ENCODE assay signal across 22 cellular contexts in the genomic region with DNA sequence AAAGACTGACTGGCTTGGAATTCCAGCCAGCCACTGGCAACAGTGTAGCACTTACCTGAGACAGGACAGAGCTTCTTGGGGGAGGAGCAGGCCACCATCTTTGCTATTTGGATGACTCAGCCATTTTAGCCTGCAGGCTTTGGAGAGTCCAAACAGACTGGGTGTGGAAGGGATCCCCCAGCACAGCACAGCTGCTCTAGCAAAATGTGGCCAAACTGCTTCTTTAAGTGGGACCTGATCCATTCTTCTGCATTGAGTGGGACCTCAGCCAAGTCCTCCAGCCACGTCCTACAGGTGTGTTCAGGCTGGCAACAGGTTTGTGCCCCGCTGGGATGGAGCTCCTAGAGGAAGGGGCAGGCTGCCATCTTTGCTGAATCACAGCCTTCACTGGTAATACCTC.
DNase-seq lines count a peak whose midpoint lies in the region; ATAC-seq, FAIRE-seq and TF ChIP-seq lines count a peak whose summit lies in the region.
"Had no signal": no experiment of that assay in that cellular context is flagged by ENCODE, and none has a peak within 500 bp of the region (broad histone marks: within the 10 kb centered on the region; RNA-seq: fewer than 3 reads in every experiment).

No MANE protein-coding gene starts in this region.

- CTCF ChIA-PET in MCF 10A (lab: Yijun Ruan, JAX): interaction anchor here (1.0 to 1.3 kb wide), 4 partner anchors 12 to 67 kb away, joined by 4 read pairs; no protein-coding TSS in a partner anchor
- CTCF ChIA-PET in K562 (lab: Yijun Ruan, JAX; ENCODE audit: low intra/inter-chr PET ratio): no interaction called here

- peaks cover 53% of the 10 kb centered on the region for H3K36me3 Mint-ChIP-seq in MCF 10A (ENCODE audit: insufficient read depth, unreplicated experiment)

- no TSS peak for BruUV-seq in MCF 10A (replicated peaks; lab: Mats Ljungman, UMichigan)
- no TSS peak for BruUV-seq in K562 (replicated peaks; lab: Mats Ljungman, UMichigan)

- intact Hi-C loops in MCF 10A (cut with micrococcal nuclease) (loop anchor here (10.0 kb wide), 1 partner anchor 64 kb away; no protein-coding TSS in a partner anchor), breast epithelium (cut with DNase I; ENCODE audit: low total_unique reads) (no loop called here), K562 (cut with micrococcal nuclease) (no loop called here)

- peaks cover 47% of the 10 kb centered on the region for H3K9me3 Mint-ChIP-seq in MCF 10A (ENCODE audit: unreplicated experiment)

- peak; percentile 21 for DNase-seq in MCF 10A (ENCODE audit: unreplicated experiment)
- DNase-seq in breast epithelium (ENCODE audit: low spot score in 2 of 2): no peak
- peak in 1 of 4 experiments; percentile 2 for DNase-seq in K562 (ENCODE audit: extremely low read depth in 1 of 4, low spot score in 3 of 4)
- DNase-seq in keratinocyte (ENCODE audit: low read depth, low spot score): peak; percentile 36
- no peak for DNase-seq in NOMO-1 treated with dmso at 0.1 percent for 144 hours (lab: John Stamatoyannopoulos, UW; ENCODE audit: unreplicated experiment)
- DNase-seq in effector CD8-positive, alpha-beta T cell (lab: John Stamatoyannopoulos, UW): no peak
- no peak for DNase-seq in NCI-H510A treated with DMSO at 0.1 percent for 48 hours (lab: John Stamatoyannopoulos, UW)
- DNase-seq: CD8-positive, alpha-beta T cell; DMS79 treated with DMSO at 0.1 percent for 48 hours; GF-D8; GM23248; Karpas-422; NCI-H1417 treated with DMSO at 0.1 percent for 48 hours; NCI-H1930; NCI-H2171 treated with DMSO at 0.1 percent for 48 hours; SHP77 treated with DMSO at 0.1 percent for 48 hours had no signal

- no peak overlapping the region for H3K27ac Mint-ChIP-seq in MCF 10A (ENCODE audit: low read depth, unreplicated experiment)
- H3K27ac Mint-ChIP-seq: CD8-positive, alpha-beta T cell had no signal

- 70% methylated on average over 2 of the region's 2 CpGs for WGBS in K562 (ENCODE audit: insufficient coverage, low coverage, missing lambda C conversion rate)

- FAIRE-seq in K562 (lab: Jason Lieb, UNC) (no peak), keratinocyte (lab: Jason Lieb, UNC) (peak; percentile 76)
- FAIRE-seq: GM12891 had no signal

- no peak overlapping the region for H3K4me3 ChIP-seq in breast epithelium
- no peak overlapping the region for H3K4me3 ChIP-seq in K562
- no peak overlapping the region for H3K4me3 ChIP-seq in keratinocyte (ENCODE audit: control insufficient read depth in 2 of 3, extremely low read depth in 1 of 3, insufficient read depth in 2 of 3, low read depth in 1 of 3, low read length in 3 of 3)
- H3K4me3 ChIP-seq: BLaER1, GM23248 had no signal

- no peaks in the 10 kb centered on the region for H3K4me1 ChIP-seq in breast epithelium
- H3K4me1 ChIP-seq in K562 (replicated peaks in 1 of 2; ENCODE audit: control insufficient read depth in 2 of 2, insufficient read depth in 2 of 2, low read length in 2 of 2): no peaks in the 10 kb centered on the region; a peak in 1 of 5 replicates
- no peaks in the 10 kb centered on the region for H3K4me1 ChIP-seq in keratinocyte (ENCODE audit: control insufficient read depth, extremely low read depth, insufficient read depth, low read length)
- H3K4me1 ChIP-seq: BLaER1 had no signal

- no peak for TF ChIP-seq RAD21 in K562 (CRISPR knock-in tag; conservative IDR thresholded peaks at IDR 0.05 in 1 of 2, IDR thresholded peaks at IDR 0.05 in 1 of 2)

- TF ChIP-seq EP300 in K562 (IDR thresholded peaks at IDR 0.05; ENCODE audit: low read length): no peak

- POLR2A ChIA-PET in MCF 10A (lab: Yijun Ruan, JAX): interaction anchor here (0.7 to 1.8 kb wide), 6 partner anchors 17 to 137 kb away, joined by 3 to 5 read pairs (median 3); no protein-coding TSS in a partner anchor
- POLR2A ChIA-PET in K562 (lab: Yijun Ruan, JAX): interaction anchor here (0.6 kb wide), 1 partner anchor 148 kb away, joined by 3 read pairs; no protein-coding TSS in a partner anchor

- no peak overlapping the region for H3K4me2 ChIP-seq in K562 (ENCODE audit: insufficient read depth, low read length)
- no peak overlapping the region for H3K4me2 ChIP-seq in keratinocyte (ENCODE audit: control insufficient read depth, extremely low read depth, insufficient read depth, low read depth, low read length)
- H3K4me2 ChIP-seq: BLaER1 had no signal

- H4K20me1 ChIP-seq in K562 (replicated peaks; ENCODE audit: control insufficient read depth, insufficient read depth, low read length) (no peaks in the 10 kb centered on the region), keratinocyte (ENCODE audit: control insufficient read depth, extremely low read depth, insufficient read depth, low read length) (no peaks in the 10 kb centered on the region)
- H4K20me1 ChIP-seq: BLaER1 had no signal

- ATAC-seq in K562 (peak; percentile 63; the same call in 1 of the 3 replicates), HG03039 (IDR thresholded peaks at IDR 0.05; ENCODE audit: unreplicated experiment) (no peak)
- ATAC-seq: CD8-positive, alpha-beta T cell; HCT116; Panc1; SK-N-SH treated with all-trans-retinoic acid at 6 μM for 48 hours had no signal

- H3K9me1 ChIP-seq in K562 (ENCODE audit: control insufficient read depth, insufficient read depth, low read length) (no peaks in the 10 kb centered on the region), keratinocyte (ENCODE audit: control insufficient read depth, extremely low read depth, insufficient read depth, low read length) (no peaks in the 10 kb centered on the region)

- H3K9me3 ChIP-seq in breast epithelium: peaks cover 1 to 43% of the 10 kb centered on the region in 2 donors
- H3K9me3 ChIP-seq in K562 (replicated peaks; ENCODE audit: control insufficient read depth, insufficient read depth, low read depth, low read length): no peaks in the 10 kb centered on the region
- H3K9me3 ChIP-seq in keratinocyte (ENCODE audit: control insufficient read depth, low read depth, low read length): peaks cover 22% of the 10 kb centered on the region

- H3K4me3 Mint-ChIP-seq in MCF 10A (ENCODE audit: unreplicated experiment): no peak overlapping the region
- H3K4me3 Mint-ChIP-seq: CD8-positive, alpha-beta T cell had no signal

- H3K79me2 ChIP-seq in K562 (ENCODE audit: control insufficient read depth, insufficient read depth, low read length) (no peaks in the 10 kb centered on the region), keratinocyte (ENCODE audit: control insufficient read depth, insufficient read depth, low read length) (no peaks in the 10 kb centered on the region)

- H3K27me3 ChIP-seq in breast epithelium (no peaks in the 10 kb centered on the region), K562 (ENCODE audit: control insufficient read depth in 2 of 2, insufficient read depth in 2 of 2, low read length in 2 of 2) (no peaks in the 10 kb centered on the region), keratinocyte (ENCODE audit: control insufficient read depth, extremely low read depth, insufficient read depth, low read length) (no peaks in the 10 kb centered on the region)
- H3K27me3 ChIP-seq: BLaER1 had no signal

- TF ChIP-seq POLR2A in breast epithelium (IDR thresholded peaks at IDR 0.05): no peak
- TF ChIP-seq POLR2A in K562 (conservative IDR thresholded peaks at IDR 0.05): no peak

- H3K4me1 Mint-ChIP-seq in MCF 10A (ENCODE audit: insufficient read depth, unreplicated experiment): no peaks in the 10 kb centered on the region

- dilution Hi-C loops in keratinocyte (cut with MboI; ENCODE audit: extremely low pct_ligation_motif_present, low sequenced_read_pairs): no loop called here

- H3K27ac ChIP-seq in breast epithelium: no peak overlapping the region
- no peak overlapping the region for H3K27ac ChIP-seq in K562 (ENCODE audit: extremely low read depth, low read depth, low read length)
- H3K27ac ChIP-seq in keratinocyte (ENCODE audit: control insufficient read depth, insufficient read depth, low read length): no peak overlapping the region
- H3K27ac ChIP-seq: BLaER1, GM23248 had no signal

- H3K36me3 ChIP-seq in breast epithelium (no peaks in the 10 kb centered on the region), K562 (ENCODE audit: control insufficient read depth, insufficient read depth, low read length) (no peaks in the 10 kb centered on the region), keratinocyte (ENCODE audit: control insufficient read depth in 2 of 2, extremely low read depth in 1 of 2, insufficient read depth in 2 of 2, low read length in 2 of 2) (peaks cover 3 to 5% of the 10 kb centered on the region in 2 experiments)
- H3K36me3 ChIP-seq: BLaER1 had no signal

- H2AFZ ChIP-seq in K562 (ENCODE audit: low read depth, low read length): no peak overlapping the region
- H2AFZ ChIP-seq in keratinocyte (ENCODE audit: control insufficient read depth, low read length): no peak overlapping the region
- H2AFZ ChIP-seq: GM23248 had no signal

- H3K9ac ChIP-seq in K562 (ENCODE audit: insufficient read depth in 1 of 2, low read depth in 2 of 2, low read length in 2 of 2): no peak overlapping the region
- H3K9ac ChIP-seq in keratinocyte (ENCODE audit: control insufficient read depth, extremely low read depth, insufficient read depth, low read length): no peak overlapping the region
- H3K9ac ChIP-seq: BLaER1, GM23248 had no signal

- TF ChIP-seq CTCF in MCF 10A (IDR thresholded peaks at IDR 0.05; ENCODE audit: unreplicated experiment) (no peak), breast epithelium (IDR thresholded peaks at IDR 0.05) (no peak), K562 (IDR thresholded peaks at IDR 0.05 in 2 of 3, conservative IDR thresholded peaks at IDR 0.05 in 1 of 3; ENCODE audit: insufficient read depth in 2 of 3, low read depth in 1 of 3, low read length in 3 of 3) (no peak), keratinocyte (optimal IDR thresholded peaks at IDR 0.05 in 1 of 3, IDR thresholded peaks at IDR 0.05 in 1 of 3, conservative IDR thresholded peaks at IDR 0.05 in 1 of 3; ENCODE audit: extremely low read depth in 1 of 3, insufficient read depth in 2 of 3, low read length in 3 of 3) (no peak)

- in situ Hi-C loops in K562 (cut with MboI): no loop called here

- H3K27me3 Mint-ChIP-seq in MCF 10A (ENCODE audit: insufficient read depth, unreplicated experiment): no peaks in the 10 kb centered on the region

TF ChIP-seq in K562, 482 proteins besides CTCF, POLR2A, EP300 and RAD21 (continues in another document):
- TF ChIP-seq, protein P1, sequence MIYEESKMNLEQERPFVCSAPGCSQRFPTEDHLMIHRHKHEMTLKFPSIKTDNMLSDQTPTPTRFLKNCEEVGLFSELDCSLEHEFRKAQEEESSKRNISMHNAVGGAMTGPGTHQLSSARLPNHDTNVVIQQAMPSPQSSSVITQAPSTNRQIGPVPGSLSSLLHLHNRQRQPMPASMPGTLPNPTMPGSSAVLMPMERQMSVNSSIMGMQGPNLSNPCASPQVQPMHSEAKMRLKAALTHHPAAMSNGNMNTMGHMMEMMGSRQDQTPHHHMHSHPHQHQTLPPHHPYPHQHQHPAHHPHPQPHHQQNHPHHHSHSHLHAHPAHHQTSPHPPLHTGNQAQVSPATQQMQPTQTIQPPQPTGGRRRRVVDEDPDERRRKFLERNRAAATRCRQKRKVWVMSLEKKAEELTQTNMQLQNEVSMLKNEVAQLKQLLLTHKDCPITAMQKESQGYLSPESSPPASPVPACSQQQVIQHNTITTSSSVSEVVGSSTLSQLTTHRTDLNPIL (CRISPR knock-in tag; IDR thresholded peaks at IDR 0.05): no peak

Comparison
In these comparisons a context has a peak if more than half of its experiments do, and no peak if none do; other contexts are left out.
1. DNase-seq: peak in MCF 10A (single experiment) and keratinocyte (single experiment); none in breast epithelium (0 of 2), NOMO-1 treated with dmso at 0.1 percent for 144 hours (single experiment), effector CD8-positive, alpha-beta T cell (single experiment) and NCI-H510A treated with DMSO at 0.1 percent for 48 hours (single experiment).